33 cellular contexts compared by ENCODE assay signal in genomic region chr2:142076319-142076718, GRCh38. TPM values are rescaled to one million over a fixed set of nuclear protein-coding genes. Genes with fewer than 3 reads are reported as not detected.
"Had no signal": no experiment of that assay in that cellular context is flagged by ENCODE, and none has a peak within 500 bp of the region (broad histone marks: within the 10 kb centered on the region; RNA-seq: fewer than 3 reads in every experiment).

No MANE protein-coding gene starts in this region.

- H3K27me3 ChIP-seq: ascending aorta, cardiac muscle cell had no signal

- H3K36me3 ChIP-seq: ascending aorta, cardiac muscle cell had no signal

- H3K4me3 ChIP-seq: ascending aorta, cardiac muscle cell had no signal

- DNase-seq: activated B cell treated with CpG ODN at 0.5 μM for 24 hours; activated CD4-positive, alpha-beta memory T cell treated with anti-CD3 and anti-CD28 coated beads for 36 hours; activated CD4-positive, alpha-beta T cell treated with anti-CD3 and anti-CD28 coated beads for 4 hours; activated CD4-positive, alpha-beta T cell treated with anti-CD3 and anti-CD28 coated beads, Interleukin-2, amount 10 ng/mL, durations not matched to agents 24 days and 14 days; activated CD4-positive, alpha-beta T cell treated with anti-CD3 and anti-CD28 coated beads, Interleukin-2, amount 50 U/mL, for 1 hour; activated CD4-positive, alpha-beta T cell treated with anti-CD3 and anti-CD28 coated beads, Interleukin-2, amount 50 U/mL, for 4 hours; activated CD4-positive, CD25-positive, alpha-beta regulatory T cell treated with anti-CD3 and anti-CD28 coated beads, Interleukin-2, amount 50 U/mL, for 72 hours; activated CD8-positive, alpha-beta memory T cell treated with anti-CD3 and anti-CD28 coated beads, Interleukin-2, amount 50 U/mL, for 4 hours; activated CD8-positive, alpha-beta T cell treated with anti-CD3 and anti-CD28 coated beads for 36 hours; activated effector memory CD4-positive, alpha-beta T cell treated with anti-CD3 and anti-CD28 coated beads, Interleukin-2, amount 50 U/mL, for 16 hours; activated gamma-delta T cell treated with Interleukin-2 at 50 U/mL for 16 hours; activated naive CD4-positive, alpha-beta T cell; activated naive CD4-positive, alpha-beta T cell treated with anti-CD3 and anti-CD28 coated beads for 36 hours; activated naive CD8-positive, alpha-beta T cell treated with anti-CD3 and anti-CD28 coated beads, Interleukin-2, amount 10 ng/mL, durations not matched to agents 7 days and 5 days; activated naive CD8-positive, alpha-beta T cell treated with anti-CD3 and anti-CD28 coated beads, Interleukin-2, amount 50 U/mL, for 24 hours; activated T-cell treated with anti-CD3 and anti-CD28 coated beads for 4 hours; activated T-cell treated with anti-CD3 and anti-CD28 coated beads, Interleukin-2, amount 50 U/mL, for 1 hour; activated T-cell treated with anti-CD3 and anti-CD28 coated beads, Interleukin-2, amount 50 U/mL, for 4 hours; activated T-cell treated with anti-CD3 and anti-CD28 coated beads, Interleukin-2, amount 50 U/mL, for 72 hours; amygdala; anterior cingulate cortex; caudate nucleus; cerebellar nuclear complex; T-helper 17 cell; T1000 had no signal

- H3K4me1 ChIP-seq: ascending aorta had no signal

- H3K9me3 ChIP-seq: ascending aorta had no signal

- ATAC-seq: activated CD8-positive, alpha-beta T cell treated with anti-CD3 and anti-CD28 coated beads for 36 hours; activated naive CD8-positive, alpha-beta T cell treated with anti-CD3 and anti-CD28 coated beads, Interleukin-2, amount 50 U/mL, for 24 hours; activated T-cell treated with anti-CD3 and anti-CD28 coated beads, Interleukin-2, amount 50 U/mL, for 4 hours; activated T-cell treated with anti-CD3 and anti-CD28 coated beads, Interleukin-2, amount 50 U/mL, for 72 hours; activated T-helper 17 cell treated with anti-CD3 and anti-CD28 coated beads, Interleukin-2, amount 50 U/mL, for 72 hours; T-helper 17 cell had no signal

- H3K27ac ChIP-seq: ascending aorta, cardiac muscle cell, VCaP had no signal

RNA-seq across cellular contexts. Expression of gene LRP1B, which starts 54.5 kb away (rescaled TPM):
- total RNA-seq: activated B cell treated with CpG ODN at 0.5 μM for 24 hours; activated CD4-positive, alpha-beta memory T cell treated with anti-CD3 and anti-CD28 coated beads for 36 hours; activated CD4-positive, alpha-beta T cell treated with anti-CD3 and anti-CD28 coated beads, Interleukin-2, amount 10 ng/mL, durations not matched to agents 24 days and 14 days; activated CD8-positive, alpha-beta memory T cell treated with anti-CD3 and anti-CD28 coated beads for 36 hours; activated CD8-positive, alpha-beta T cell treated with anti-CD3 and anti-CD28 coated beads for 36 hours; activated naive CD4-positive, alpha-beta T cell treated with anti-CD3 and anti-CD28 coated beads for 36 hours; activated naive CD8-positive, alpha-beta T cell treated with anti-CD3 and anti-CD28 coated beads, Interleukin-2, amount 10 ng/mL, durations not matched to agents 7 days and 5 days; activated T-cell treated with anti-CD3 and anti-CD28 coated beads, Interleukin-2, amount 50 U/mL, for 4 hours; activated T-cell treated with anti-CD3 and anti-CD28 coated beads, Interleukin-2, amount 50 U/mL, for 72 hours; activated T-helper 1 cell treated with anti-CD3 and anti-CD28 coated beads, Interleukin-12 subunit alpha, Interleukin-12 subunit beta, Interleukin-2, Interleukin-4 antibody, amounts not matched to agents 30 ng/mL and 10 ng/mL and 1 ng/mL, durations not matched to agents 14 hours and 24 hours and 36 hours; activated T-helper 17 cell treated with anti-CD3 and anti-CD28 coated beads, Interleukin-2, amount 50 U/mL, for 72 hours; ascending aorta; T-helper 1 cell treated with Interleukin-12 subunit alpha and Interleukin-12 subunit beta and Interleukin-4 antibody, amounts not matched to agents 30 ng/mL and 1 ng/mL, for 36 hours; T-helper 2 cell treated with Interferon-gamma antibody and Interleukin-4, amounts not matched to agents 100 ng/mL and 5 ng/mL, for 36 hours had no signal
